In the genomic region with DNA sequence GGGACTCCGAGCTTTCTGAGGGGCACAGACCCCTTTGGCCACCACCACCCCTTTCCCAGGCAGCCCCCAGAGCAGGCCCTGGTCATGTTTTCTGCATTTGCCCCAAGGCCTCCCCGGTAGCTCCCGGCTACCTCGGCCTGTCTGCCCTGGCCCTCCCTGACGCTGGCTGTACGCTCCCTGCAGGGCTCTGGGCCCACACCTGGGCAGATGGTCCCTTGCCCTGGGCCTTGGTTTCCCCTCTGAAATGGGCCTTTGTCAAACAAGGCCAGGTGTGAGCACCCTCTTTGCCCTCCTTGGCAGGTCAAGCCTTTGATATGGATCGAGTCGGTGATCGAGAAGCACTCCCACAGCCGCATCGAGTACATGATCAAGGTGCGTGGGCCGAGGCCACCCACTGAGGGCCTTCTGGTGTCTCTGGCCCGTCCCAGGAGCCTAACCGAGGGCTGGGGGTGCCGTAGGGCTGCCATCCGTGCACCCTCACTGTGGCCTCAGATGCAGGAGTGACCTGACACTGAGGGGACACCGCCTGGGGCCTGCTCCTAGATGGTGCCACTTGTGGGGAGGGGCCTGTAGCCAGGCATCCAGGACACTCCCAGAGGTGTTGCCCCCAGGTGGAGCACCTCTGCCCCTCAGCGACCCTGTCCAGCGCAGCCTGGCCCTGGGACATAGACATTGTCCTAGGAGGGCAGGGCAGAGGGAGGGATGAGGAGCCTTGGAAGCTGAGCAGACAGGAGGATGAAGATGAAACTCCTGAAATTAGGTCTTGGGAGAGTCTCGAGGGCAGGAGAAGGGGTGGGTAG, we compare ENCODE assay signal across 29 cellular contexts. TPM values are rescaled to one million over a fixed set of nuclear protein-coding genes. Genes with fewer than 3 reads are reported as not detected.
"Had no signal": no experiment of that assay in that cellular context is flagged by ENCODE, and none has a peak within 500 bp of the region (broad histone marks: within the 10 kb centered on the region; RNA-seq: fewer than 3 reads in every experiment).

No MANE protein-coding gene starts in this region.

- H3K27ac ChIP-seq: colonic mucosa, esophagus squamous epithelium, heart right ventricle, prostate gland, right atrium auricular region, sigmoid colon, testis, tibial artery, upper lobe of left lung, uterus had no signal

- H3K4me3 Mint-ChIP-seq: effector memory CD8-positive, alpha-beta T cell; memory B cell; natural killer cell; stimulated activated effector memory CD8-positive, alpha-beta T cell treated with anti-CD3 and anti-CD28 coated beads, Interleukin-12 subunit alpha, Interleukin-12 subunit beta, amount 100 ng/mL, for 72 hours had no signal

- DNase-seq: colonic mucosa; dermis blood vessel endothelial cell; effector memory CD8-positive, alpha-beta T cell; erythroblast; esophagus squamous epithelium; foreskin melanocyte; glutamatergic neuron; heart right ventricle; hypothalamus; left ventricle myocardium superior; natural killer cell; sigmoid colon; stimulated activated CD4-positive, alpha-beta T cell treated with anti-CD3 and anti-CD28 coated beads, Interleukin-2, amount 100 ng/mL, for 24 hours; stimulated activated CD4-positive, alpha-beta T cell treated with anti-CD3 and anti-CD28 coated beads, Interleukin-4, amount 100 ng/mL, for 24 hours; stimulated activated naive CD8-positive, alpha-beta T cell treated with anti-CD3 and anti-CD28 coated beads, Interleukin-15, Interleukin-2, amounts not matched to agents 100 U/mL and 50 U/mL, for 24 hours; substantia nigra; testis; uterus had no signal

- H3K9me3 ChIP-seq: colonic mucosa, esophagus squamous epithelium, heart right ventricle, prostate gland, right atrium auricular region, sigmoid colon, testis, tibial artery, upper lobe of left lung, uterus had no signal

- H3K4me1 ChIP-seq: colonic mucosa, esophagus squamous epithelium, heart right ventricle, prostate gland, right atrium auricular region, sigmoid colon, testis, tibial artery, upper lobe of left lung, uterus had no signal

- H3K9me3 Mint-ChIP-seq: effector memory CD8-positive, alpha-beta T cell; memory B cell; natural killer cell; stimulated activated effector memory CD8-positive, alpha-beta T cell treated with anti-CD3 and anti-CD28 coated beads, Interleukin-12 subunit alpha, Interleukin-12 subunit beta, amount 100 ng/mL, for 72 hours had no signal

- H3K4me3 ChIP-seq: colonic mucosa, esophagus squamous epithelium, heart right ventricle, lung, prostate gland, right atrium auricular region, sigmoid colon, testis, tibial artery, upper lobe of left lung, uterus had no signal

- H3K36me3 ChIP-seq: uterus had no signal

- H3K27me3 Mint-ChIP-seq: effector memory CD8-positive, alpha-beta T cell; memory B cell had no signal

- H3K4me1 Mint-ChIP-seq: memory B cell, natural killer cell had no signal

- H3K27ac Mint-ChIP-seq: effector memory CD8-positive, alpha-beta T cell; memory B cell; natural killer cell had no signal

- H3K27me3 ChIP-seq: colonic mucosa, esophagus squamous epithelium, heart right ventricle, right atrium auricular region, sigmoid colon, testis, tibial artery, upper lobe of left lung, uterus had no signal

- ATAC-seq: effector memory CD8-positive, alpha-beta T cell; left ventricle myocardium superior; natural killer cell; stimulated activated effector memory CD8-positive, alpha-beta T cell treated with anti-CD3 and anti-CD28 coated beads, Interleukin-12 subunit alpha, Interleukin-12 subunit beta, amount 100 ng/mL, for 72 hours; stimulated activated naive CD8-positive, alpha-beta T cell treated with anti-CD3 and anti-CD28 coated beads, Interleukin-15, Interleukin-2, amounts not matched to agents 100 U/mL and 50 U/mL, for 24 hours had no signal

RNA-seq across cellular contexts. Expression of gene CIB3, which starts 54.7 kb away (rescaled TPM):
- total RNA-seq: chondrocyte, colonic mucosa, dermis blood vessel endothelial cell, esophagus squamous epithelium, heart right ventricle, left ventricle myocardium superior, lung, mononuclear cell, natural killer cell, osteocyte, prostate gland, right atrium auricular region, sigmoid colon, skeletal muscle tissue, testis, upper lobe of left lung, uterus had no signal
